18 cellular contexts compared by ENCODE assay signal in genomic region chr4:3307891-3308575, GRCh38. TPM values are rescaled to one million over a fixed set of nuclear protein-coding genes. Genes with fewer than 3 reads are reported as not detected.
DNase-seq lines count a peak whose midpoint lies in the region; ATAC-seq and TF ChIP-seq lines count a peak whose summit lies in the region.
"Had no signal": no experiment of that assay in that cellular context is flagged by ENCODE, and none has a peak within 500 bp of the region (broad histone marks: within the 10 kb centered on the region; RNA-seq: fewer than 3 reads in every experiment).

No MANE protein-coding gene starts in this region.

- H3K36me3 Mint-ChIP-seq in activated naive CD4-positive, alpha-beta T cell treated with anti-CD3 and anti-CD28 coated beads, Interleukin-2, amount 10 ng/mL, durations not matched to agents 7 days and 5 days, result no peaks in the 10 kb centered on the region
- H3K36me3 Mint-ChIP-seq: activated CD8-positive, alpha-beta memory T cell treated with anti-CD3 and anti-CD28 coated beads, Interleukin-2, amount 10 ng/mL, durations not matched to agents 7 days and 5 days had no signal

- TF ChIP-seq POLR2A in suprapubic skin (IDR thresholded peaks at IDR 0.05), result no peak

- CTCF ChIA-PET in activated naive CD4-positive, alpha-beta T cell treated with anti-CD3 and anti-CD28 coated beads, Interleukin-2, amount 10 ng/mL, durations not matched to agents 7 days and 5 days (lab: Charles Lee), result no interaction called here

- TF ChIP-seq CTCF in suprapubic skin (IDR thresholded peaks at IDR 0.05), result no peak

- no peaks in the 10 kb centered on the region for H3K9me3 Mint-ChIP-seq in activated naive CD4-positive, alpha-beta T cell treated with anti-CD3 and anti-CD28 coated beads, Interleukin-2, amount 10 ng/mL, durations not matched to agents 7 days and 5 days
- H3K9me3 Mint-ChIP-seq: activated T-helper 17 cell treated with anti-CD3 and anti-CD28 coated beads, Interleukin-2, amount 50 U/mL, for 72 hours had no signal

- H3K9me3 ChIP-seq in suprapubic skin, result no peaks in the 10 kb centered on the region
- H3K9me3 ChIP-seq: uterus had no signal

- no peak overlapping the region for H3K4me3 ChIP-seq in suprapubic skin
- H3K4me3 ChIP-seq: skin epidermis, uterus had no signal

- H3K27ac ChIP-seq in suprapubic skin, result no peak overlapping the region
- H3K27ac ChIP-seq: RWPE1, skin epidermis, uterus had no signal

- DNase-seq in activated naive CD4-positive, alpha-beta T cell treated with anti-CD3 and anti-CD28 coated beads, Interleukin-2, amount 10 ng/mL, durations not matched to agents 7 days and 5 days, result peak; percentile 21
- no peak for DNase-seq in activated naive CD4-positive, alpha-beta T cell (lab: John Stamatoyannopoulos, UW)
- DNase-seq in NCI-H524 treated with DMSO at 0.1 percent for 48 hours (lab: John Stamatoyannopoulos, UW), result peak; percentile 7
- peak; percentile 40 for DNase-seq in left lobe of liver (ENCODE audit: low spot score)
- DNase-seq in suprapubic skin (ENCODE audit: low spot score in 2 of 2), result peak; percentile 43 to 65
- DNase-seq in NCI-H2081 treated with DMSO at 0.1 percent for 48 hours (lab: John Stamatoyannopoulos, UW), result no peak
- DNase-seq: activated CD4-positive, alpha-beta T cell treated with anti-CD3 and anti-CD28 coated beads for 48 hours; activated CD8-positive, alpha-beta memory T cell treated with anti-CD3 and anti-CD28 coated beads, Interleukin-2, amount 10 ng/mL, durations not matched to agents 7 days and 5 days; effector CD4-positive, alpha-beta T cell; HCEC 1CT; NCI-H1694 treated with DMSO at 0.1 percent for 48 hours; stimulated activated CD4-positive, alpha-beta T cell treated with anti-CD3 and anti-CD28 coated beads, Interleukin-2, amount 100 ng/mL, for 48 hours; uterus had no signal

- peaks cover 29% of the 10 kb centered on the region for H3K4me1 ChIP-seq in suprapubic skin

- H3K36me3 ChIP-seq in suprapubic skin, result no peaks in the 10 kb centered on the region
- H3K36me3 ChIP-seq: uterus had no signal

- no peaks in the 10 kb centered on the region for H3K27me3 ChIP-seq in suprapubic skin
- H3K27me3 ChIP-seq: uterus had no signal

- no peak for TF ChIP-seq EP300 in suprapubic skin (IDR thresholded peaks at IDR 0.05)

- ATAC-seq in left lobe of liver (no peak), HG03095 (IDR thresholded peaks at IDR 0.05; ENCODE audit: unreplicated experiment) (no peak), GM21367 (IDR thresholded peaks at IDR 0.05; ENCODE audit: unreplicated experiment) (no peak)
- ATAC-seq: activated CD8-positive, alpha-beta memory T cell treated with anti-CD3 and anti-CD28 coated beads, Interleukin-2, amount 10 ng/mL, durations not matched to agents 7 days and 5 days; activated T-helper 17 cell treated with anti-CD3 and anti-CD28 coated beads, Interleukin-2, amount 50 U/mL, for 72 hours had no signal

- 92% methylated on average over 30 of the region's 31 CpGs for WGBS in suprapubic skin

- H3K27ac Mint-ChIP-seq in activated naive CD4-positive, alpha-beta T cell treated with anti-CD3 and anti-CD28 coated beads, Interleukin-2, amount 10 ng/mL, durations not matched to agents 7 days and 5 days, result no peak overlapping the region
- H3K27ac Mint-ChIP-seq: activated CD8-positive, alpha-beta memory T cell treated with anti-CD3 and anti-CD28 coated beads, Interleukin-2, amount 10 ng/mL, durations not matched to agents 7 days and 5 days; activated T-helper 17 cell treated with anti-CD3 and anti-CD28 coated beads, Interleukin-2, amount 50 U/mL, for 72 hours had no signal

- no peak overlapping the region for H3K4me3 Mint-ChIP-seq in activated naive CD4-positive, alpha-beta T cell treated with anti-CD3 and anti-CD28 coated beads, Interleukin-2, amount 10 ng/mL, durations not matched to agents 7 days and 5 days
- H3K4me3 Mint-ChIP-seq: activated CD8-positive, alpha-beta memory T cell treated with anti-CD3 and anti-CD28 coated beads, Interleukin-2, amount 10 ng/mL, durations not matched to agents 7 days and 5 days; activated T-helper 17 cell treated with anti-CD3 and anti-CD28 coated beads, Interleukin-2, amount 50 U/mL, for 72 hours had no signal

- peaks cover 32% of the 10 kb centered on the region for H3K4me1 Mint-ChIP-seq in activated naive CD4-positive, alpha-beta T cell treated with anti-CD3 and anti-CD28 coated beads, Interleukin-2, amount 10 ng/mL, durations not matched to agents 7 days and 5 days

- peaks cover 84% of the 10 kb centered on the region for H3K27me3 Mint-ChIP-seq in activated naive CD4-positive, alpha-beta T cell treated with anti-CD3 and anti-CD28 coated beads, Interleukin-2, amount 10 ng/mL, durations not matched to agents 7 days and 5 days

RNA-seq across cellular contexts. Expression of gene RGS12, which starts 15.2 kb away (rescaled TPM):
- total RNA-seq in left lobe of liver (29.3 TPM), suprapubic skin (100 to 1,000 TPM in 2 of 4 donors, 10 to 100 TPM in 2; 65.8 to 246 (median 118) TPM)

RNA-seq across cellular contexts. Expression of gene MSANTD1, which starts 59.1 kb away (rescaled TPM):
- total RNA-seq in left lobe of liver (1.1 TPM), suprapubic skin (under 1 TPM in 2 of 4 donors, not detected in 2; 0.36 to 0.72 TPM)

Comparison
In these comparisons a context has a peak if more than half of its experiments do, and no peak if none do; other contexts are left out.
1. DNase-seq: peak in activated naive CD4-positive, alpha-beta T cell treated with anti-CD3 and anti-CD28 coated beads, Interleukin-2, amount 10 ng/mL, durations not matched to agents 7 days and 5 days (single experiment), NCI-H524 treated with DMSO at 0.1 percent for 48 hours (single experiment), left lobe of liver (single experiment) and suprapubic skin (2 of 2); none in activated naive CD4-positive, alpha-beta T cell (0 of 4) and NCI-H2081 treated with DMSO at 0.1 percent for 48 hours (single experiment).